Comparison of ENCODE assay signal across 8 cellular contexts in the genomic region with DNA sequence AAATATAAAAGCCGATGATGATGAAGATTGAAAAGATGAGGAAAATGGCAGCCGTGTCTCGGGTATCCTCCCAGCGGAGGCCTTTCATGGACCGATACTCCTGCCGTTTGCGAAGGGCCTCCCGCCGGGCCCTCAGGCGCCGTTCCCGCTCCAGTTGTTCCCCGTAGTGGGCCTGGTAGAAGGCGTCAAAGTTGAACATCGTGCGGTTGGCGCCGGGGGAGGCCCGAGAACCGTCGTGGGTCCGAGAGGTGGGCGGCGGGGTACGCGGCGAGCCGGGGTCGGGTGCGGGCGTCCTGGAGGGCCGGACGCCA. TPM values are rescaled to one million over a fixed set of nuclear protein-coding genes. Genes with fewer than 3 reads are reported as not detected.
DNase-seq lines count a peak whose midpoint lies in the region; ATAC-seq, FAIRE-seq and TF ChIP-seq lines count a peak whose summit lies in the region.

No MANE protein-coding gene starts in this region.

- H3K9ac ChIP-seq in NT2/D1 (ENCODE audit: insufficient read length, low read depth): peak overlapping the region; percentile 97

- peak overlapping the region; percentile 90 for H3K4me3 ChIP-seq in NT2/D1 (ENCODE audit: insufficient read length, low read depth)

- ATAC-seq in GM19467 (IDR thresholded peaks at IDR 0.05; ENCODE audit: unreplicated experiment) (peak; percentile 5), HG02938 (IDR thresholded peaks at IDR 0.05; ENCODE audit: unreplicated experiment) (no peak), HG03039 (IDR thresholded peaks at IDR 0.05; ENCODE audit: unreplicated experiment) (no peak)

- no peaks in the 10 kb centered on the region for H3K9me3 ChIP-seq in NT2/D1 (ENCODE audit: insufficient read depth, low read length)

- H3K36me3 ChIP-seq in NT2/D1 (ENCODE audit: insufficient read depth, insufficient read length, low read length): peaks cover 53% of the 10 kb centered on the region

- no peak for DNase-seq in NT2/D1 (ENCODE audit: low read depth, low spot score)
- peak; percentile 12 for DNase-seq in epidermal melanocyte (ENCODE audit: insufficient read length, low spot score)
- no peak for DNase-seq in osteocyte (ENCODE audit: extremely low spot score, unreplicated experiment)
- no peak for DNase-seq in superior temporal gyrus (ENCODE audit: extremely low spot score)
- no peak for DNase-seq in D721Med (ENCODE audit: insufficient read length, low spot score)

- H3K27ac Mint-ChIP-seq in osteocyte (ENCODE audit: unreplicated experiment): peak overlapping the region; percentile 95

- peaks cover 33% of the 10 kb centered on the region for H3K4me1 Mint-ChIP-seq in osteocyte (ENCODE audit: unreplicated experiment)

- no peaks in the 10 kb centered on the region for H3K4me1 ChIP-seq in NT2/D1 (ENCODE audit: insufficient read depth, insufficient read length)

- no peaks in the 10 kb centered on the region for H3K27me3 ChIP-seq in NT2/D1 (ENCODE audit: insufficient read depth, insufficient read length)

- no peak for FAIRE-seq in D721Med (lab: Jason Lieb, UNC)

- no peaks in the 10 kb centered on the region for H3K9me3 Mint-ChIP-seq in osteocyte (ENCODE audit: unreplicated experiment)

- no peaks in the 10 kb centered on the region for H3K27me3 Mint-ChIP-seq in osteocyte (ENCODE audit: unreplicated experiment)

- TF ChIP-seq CTCF in osteocyte (IDR thresholded peaks at IDR 0.05) (no peak), D721Med (IDR thresholded peaks at IDR 0.05; ENCODE audit: insufficient read depth, missing control alignments) (no peak)

- H3K36me3 Mint-ChIP-seq in osteocyte (ENCODE audit: unreplicated experiment): peaks cover 10% of the 10 kb centered on the region

- peak overlapping the region; percentile 95 for H3K4me3 Mint-ChIP-seq in osteocyte (ENCODE audit: unreplicated experiment)

RNA-seq across cellular contexts. Expression of a gene that starts 0.6 kb away (rescaled TPM):
- 13.8 and 14.5 TPM in 2 replicates for total RNA-seq in osteocyte

RNA-seq across cellular contexts. Expression of a gene that starts 0.7 kb away (rescaled TPM):
- 47.2 and 56.7 TPM in 2 replicates for total RNA-seq in osteocyte

RNA-seq across cellular contexts. Expression of a gene that starts 15.1 kb away (rescaled TPM):
- 5.0 and 6.2 TPM in 2 replicates for total RNA-seq in osteocyte

RNA-seq across cellular contexts. Expression of a gene that starts 36.8 kb away (rescaled TPM):
- 21.7 and 24.0 TPM in 2 replicates for total RNA-seq in osteocyte

RNA-seq across cellular contexts. Expression of a gene that starts 55.9 kb away (rescaled TPM):
- 14.0 and 17.4 TPM in 2 replicates for total RNA-seq in osteocyte
